In genomic region chr11:74311352-74311926, GRCh38 we compare ENCODE assay signal across 8 cellular contexts. TPM values are rescaled to one million over a fixed set of nuclear protein-coding genes. Genes with fewer than 3 reads are reported as not detected.
A peak's percentile ranks its signal among the peaks of the same experiment; 100 is the strongest.
DNase-seq lines count a peak whose midpoint lies in the region; ATAC-seq, FAIRE-seq and TF ChIP-seq lines count a peak whose summit lies in the region.

Gene P4HA3 (minus strand): TSS chr11:74311640. CDS start chr11:74311611, 29 bp downstream.

- TF ChIP-seq EP300 in HepG2 (IDR thresholded peaks at IDR 0.05; ENCODE audit: low read depth in 2 of 2, low read length in 2 of 2) = no peak
- no peak for TF ChIP-seq EP300 in HepG2 (CRISPR knock-in tag; IDR thresholded peaks at IDR 0.05; ENCODE audit: borderline replicate concordance)

- ATAC-seq in HepG2 (peak; percentile 95), GM18520 (IDR thresholded peaks at IDR 0.05; ENCODE audit: unreplicated experiment) (no peak), GM19035 (IDR thresholded peaks at IDR 0.05; ENCODE audit: unreplicated experiment) (no peak)

- TF ChIP-seq CTCF in AG09309 (IDR thresholded peaks at IDR 0.05; ENCODE audit: control insufficient read depth, insufficient read depth, low read depth, low read length, missing control alignments) = no peak
- TF ChIP-seq CTCF in coronary artery (IDR thresholded peaks at IDR 0.05) = no peak
- TF ChIP-seq CTCF in HepG2 (CRISPR knock-in tag; IDR thresholded peaks at IDR 0.05) = 0 out of 2 replicates have a peak, but pooled peaks have one; percentile 15

- H3K4me1 ChIP-seq in HepG2 (ENCODE audit: insufficient read depth, low read length) = peaks cover 5% of the 10 kb centered on the region

- TF ChIP-seq RAD21 in HepG2 (CRISPR knock-in tag; IDR thresholded peaks at IDR 0.05) = no peak

- H3K79me2 ChIP-seq in HepG2 (ENCODE audit: insufficient read depth, low read length) = no peaks in the 10 kb centered on the region

- FAIRE-seq in HepG2 (lab: Jason Lieb, UNC) = no peak

- H3K27ac ChIP-seq in coronary artery (peak within 1 kb of the TSS in 1 of 2 donors; percentile 46), HepG2 (ENCODE audit: extremely low read length, insufficient read depth, low read length) (no peak within 1 kb of the TSS)

- no peaks in the 10 kb centered on the region for H3K36me3 ChIP-seq in HepG2 (replicated peaks in 1 of 2; ENCODE audit: control insufficient read depth in 1 of 2, insufficient read depth in 2 of 2, low read length in 2 of 2)

- DNase-seq in AG09309 (ENCODE audit: low read depth) (no peak), HuH-7 (ENCODE audit: low spot score) (peak; percentile 48), coronary artery (ENCODE audit: low spot score) (peak; percentile 78), HepG2 (ENCODE audit: low spot score) (peak; percentile 13)
- peak in 3 of 4 experiments; percentile 3 to 8 (median 8) for DNase-seq in activated CD4-positive, CD25-positive, alpha-beta regulatory T cell (lab: John Stamatoyannopoulos, UW)
- peak in 2 of 3 experiments; percentile 24 to 42 for DNase-seq in stimulated activated CD4-positive, alpha-beta T cell treated with anti-CD3 and anti-CD28 coated beads, TNF-alpha, amount 100 ng/mL, for 4 hours (ENCODE audit: low read depth in 3 of 3)

- no peak for TF ChIP-seq POLR2A in HepG2 (IDR thresholded peaks at IDR 0.05; ENCODE audit: insufficient read depth in 1 of 2, low read depth in 2 of 2, low read length in 2 of 2)

- POLR2A ChIA-PET in HepG2 (lab: Yijun Ruan, JAX) = no interaction called here

- H3K9me3 ChIP-seq in HepG2 (ENCODE audit: low read length) = peaks cover under 1% of the 10 kb centered on the region; the same call in 1 of the 2 replicates

- H3K4me3 ChIP-seq in AG09309 (ENCODE audit: control insufficient read depth, low read depth, low read length) (peak within 1 kb of the TSS; percentile 48), coronary artery (peak within 1 kb of the TSS; percentile 77), HepG2 (replicated peaks in 1 of 3; ENCODE audit: insufficient read depth in 1 of 3, low read depth in 2 of 3, low read length in 3 of 3) (peak within 1 kb of the TSS; percentile 32 to 67 (median 36); a peak in 4 of 6 replicates)

- intact Hi-C loops in HepG2 (cut with micrococcal nuclease; ENCODE audit: unreplicated experiment) = no loop called here

- in situ Hi-C loops in HepG2 (cut with HindIII; ENCODE audit: extremely low pct_ligation_motif_present, low pct_unique_long_range_greater_than_20kb) = no loop called here

- no TSS peak for BruUV-seq in HepG2 (replicated peaks; lab: Mats Ljungman, UMichigan)

- H2AFZ ChIP-seq in HepG2 (ENCODE audit: low read length) = no peak within 1 kb of the TSS

- peaks cover 0 to 14% of the 10 kb centered on the region in 2 experiments; a peak in 3 of 5 replicates for H3K27me3 ChIP-seq in HepG2 (ENCODE audit: control insufficient read depth in 1 of 2, insufficient read depth in 2 of 2, low read length in 2 of 2)

- no peaks in the 10 kb centered on the region for H4K20me1 ChIP-seq in HepG2 (ENCODE audit: insufficient read depth, low read length)

- WGBS in HepG2 (ENCODE audit: low lambda C conversion rate) = 40% methylated on average over 23 of the region's 62 CpGs

- peak within 1 kb of the TSS; percentile 66 for H3K4me2 ChIP-seq in HepG2 (ENCODE audit: low read depth, low read length)

- CTCF ChIA-PET in HepG2 (lab: Yijun Ruan, JAX; ENCODE audit: low intra/inter-chr PET ratio, low total read pairs) = no interaction called here

- H3K9ac ChIP-seq in HepG2 (ENCODE audit: insufficient read depth, low read depth, low read length) = no peak within 1 kb of the TSS

TF ChIP-seq in HepG2, 621 proteins besides CTCF, POLR2A, EP300 and RAD21 (continues in another document):
- TF ChIP-seq PPARG (CRISPR knock-in tag; conservative IDR thresholded peaks at IDR 0.05) (no peak), ATM (IDR thresholded peaks at IDR 0.05; ENCODE audit: borderline replicate concordance) (no peak), ZNF280D (CRISPR knock-in tag; IDR thresholded peaks at IDR 0.05) (no peak), FOXK1 (CRISPR knock-in tag; IDR thresholded peaks at IDR 0.05; ENCODE audit: borderline replicate concordance, low read depth) (no peak), ZKSCAN8 (CRISPR knock-in tag; IDR thresholded peaks at IDR 0.05; ENCODE audit: borderline replicate concordance) (no peak), ZNF577 (CRISPR knock-in tag; IDR thresholded peaks at IDR 0.05; ENCODE audit: borderline replicate concordance, low read depth) (no peak), FOXK2 (IDR thresholded peaks at IDR 0.05) (no peak), CBFB (CRISPR knock-in tag; IDR thresholded peaks at IDR 0.05) (no peak), CHCHD3 (CRISPR knock-in tag; IDR thresholded peaks at IDR 0.05) (no peak), MLX (CRISPR knock-in tag; IDR thresholded peaks at IDR 0.05) (no peak), CENPBD1 (CRISPR knock-in tag; IDR thresholded peaks at IDR 0.05; ENCODE audit: borderline replicate concordance, low read depth) (no peak), NCOR1 (IDR thresholded peaks at IDR 0.05; ENCODE audit: borderline replicate concordance, low read length) (no peak)

RNA-seq across cellular contexts. Expression of gene P4HA3, which starts in this region (rescaled TPM):
- not detected in 2 replicates for total RNA-seq in HepG2 (2016; rRNA removed; fragmentation: Illumina TruSeq; extraction: Trizol)
- total RNA-seq in HepG2 (2016; cell fraction: cytosol; rRNA removed; fragmentation: Illumina TruSeq; extraction: Trizol; ENCODE audit: low read depth) = not detected in 2 replicates
- not detected in 2 replicates for total RNA-seq in HepG2 (2016; cell fraction: insoluble cytoplasmic fraction; rRNA removed; fragmentation: Illumina TruSeq; extraction: Trizol)
- not detected in 2 replicates for total RNA-seq in HepG2 (2016; cell fraction: membrane; rRNA removed; fragmentation: Illumina TruSeq; extraction: Trizol)
- not detected in 2 replicates for total RNA-seq in HepG2 (2016; cell fraction: nucleus; rRNA removed; fragmentation: Illumina TruSeq; extraction: Trizol)
- polyA plus RNA-seq in HepG2 (2011; rRNA removed) = not detected in 2 replicates
- polyA plus RNA-seq in HepG2 (2011; cell fraction: cytosol; rRNA removed) = 0.03 TPM in 1 of 2 replicates, not detected in the other
- not detected in 2 replicates for polyA plus RNA-seq in HepG2 (2011; cell fraction: nucleus; rRNA removed)
- 0.11 TPM in 1 of 2 replicates, not detected in the other for polyA plus RNA-seq in HepG2 (2012)
- 0.08 TPM in 1 of 2 replicates, not detected in the other for polyA plus RNA-seq in HepG2 (2016; cell fraction: cytosol; fragmentation: Illumina TruSeq; extraction: Trizol; ENCODE audit: low read depth)
- not detected in 2 replicates for polyA plus RNA-seq in HepG2 (2016; cell fraction: insoluble cytoplasmic fraction; fragmentation: Illumina TruSeq; extraction: Trizol; ENCODE audit: low read depth)
- polyA plus RNA-seq in HepG2 (2016; cell fraction: membrane; fragmentation: Illumina TruSeq; extraction: Trizol; ENCODE audit: low read depth) = not detected in 2 replicates
- polyA plus RNA-seq in HepG2 (2016; cell fraction: nucleus; fragmentation: Illumina TruSeq; extraction: Trizol; ENCODE audit: insufficient read depth, low read depth) = not detected in 2 replicates
- polyA minus RNA-seq in HepG2 (2011; rRNA and poly(A)+ RNA removed; ENCODE audit: low replicate concordance) = 1.5 TPM in 1 of 2 replicates, not detected in the other
- polyA minus RNA-seq in HepG2 (2011; cell fraction: cytosol; rRNA and poly(A)+ RNA removed) = not detected in 2 replicates
- polyA minus RNA-seq in HepG2 (2011; cell fraction: nucleus; rRNA and poly(A)+ RNA removed) = not detected in 2 replicates
